ENCODE assay signal across 16 cellular contexts in genomic region chr6:145042559-145042958, GRCh38.
DNase-seq lines count a peak whose midpoint lies in the region; ATAC-seq and TF ChIP-seq lines count a peak whose summit lies in the region.
"Had no signal": no experiment of that assay in that cellular context is flagged by ENCODE, and none has a peak within 500 bp of the region (broad histone marks: within the 10 kb centered on the region; RNA-seq: fewer than 3 reads in every experiment).

No MANE protein-coding gene starts in this region.

- H3K4me3 Mint-ChIP-seq in chondrocyte (ENCODE audit: unreplicated experiment): no peak overlapping the region
- H3K4me3 Mint-ChIP-seq: activated naive CD8-positive, alpha-beta T cell treated with anti-CD3 and anti-CD28 coated beads, Interleukin-2, amount 50 U/mL, for 24 hours; mesothelial cell of epicardium had no signal

- H3K27me3 Mint-ChIP-seq in chondrocyte (ENCODE audit: low read depth): no peaks in the 10 kb centered on the region

- no peaks in the 10 kb centered on the region for H3K36me3 ChIP-seq in cardiac muscle cell
- H3K36me3 ChIP-seq: thyroid gland had no signal

- H3K27me3 ChIP-seq in cardiac muscle cell: no peaks in the 10 kb centered on the region
- H3K27me3 ChIP-seq: thyroid gland had no signal

- peak; percentile 3 for TF ChIP-seq CTCF in cardiac muscle cell (IDR thresholded peaks at IDR 0.05; ENCODE audit: low read depth, low read length)
- TF ChIP-seq CTCF in chondrocyte (IDR thresholded peaks at IDR 0.05): peak; percentile 28

- no peak overlapping the region for H3K4me3 ChIP-seq in cardiac muscle cell
- H3K4me3 ChIP-seq: thyroid gland had no signal

- ATAC-seq in Right ventricle myocardium inferior: no peak
- ATAC-seq in activated naive CD4-positive, alpha-beta T cell treated with anti-CD3 and anti-CD28 coated beads, Interleukin-2, amount 50 U/mL, for 72 hours: no peak
- no peak for ATAC-seq in HG02642 (IDR thresholded peaks at IDR 0.05; ENCODE audit: poor library complexity, unreplicated experiment)
- ATAC-seq: activated naive CD8-positive, alpha-beta T cell treated with anti-CD3 and anti-CD28 coated beads, Interleukin-2, amount 50 U/mL, for 24 hours had no signal

- no peak overlapping the region for H3K27ac Mint-ChIP-seq in chondrocyte (ENCODE audit: unreplicated experiment)
- H3K27ac Mint-ChIP-seq in activated naive CD4-positive, alpha-beta T cell treated with anti-CD3 and anti-CD28 coated beads, Interleukin-2, amount 50 U/mL, for 72 hours: no peak overlapping the region
- H3K27ac Mint-ChIP-seq: activated naive CD8-positive, alpha-beta T cell treated with anti-CD3 and anti-CD28 coated beads, Interleukin-2, amount 50 U/mL, for 24 hours; mesothelial cell of epicardium had no signal

- no peak overlapping the region for H3K27ac ChIP-seq in cardiac muscle cell
- H3K27ac ChIP-seq: thyroid gland had no signal

- H3K4me1 ChIP-seq in cardiac muscle cell (ENCODE audit: low read depth): peaks cover 33% of the 10 kb centered on the region
- H3K4me1 ChIP-seq: thyroid gland had no signal

- H3K36me3 Mint-ChIP-seq in chondrocyte (ENCODE audit: low read depth): no peaks in the 10 kb centered on the region
- no peaks in the 10 kb centered on the region for H3K36me3 Mint-ChIP-seq in activated naive CD4-positive, alpha-beta T cell treated with anti-CD3 and anti-CD28 coated beads, Interleukin-2, amount 50 U/mL, for 72 hours
- H3K36me3 Mint-ChIP-seq: mesothelial cell of epicardium had no signal

- no peaks in the 10 kb centered on the region for H3K9me3 ChIP-seq in cardiac muscle cell (ENCODE audit: low read depth)
- H3K9me3 ChIP-seq: thyroid gland had no signal

- H3K9me3 Mint-ChIP-seq in chondrocyte (ENCODE audit: low read depth): peaks cover 3% of the 10 kb centered on the region
- no peaks in the 10 kb centered on the region for H3K9me3 Mint-ChIP-seq in activated naive CD4-positive, alpha-beta T cell treated with anti-CD3 and anti-CD28 coated beads, Interleukin-2, amount 50 U/mL, for 72 hours
- H3K9me3 Mint-ChIP-seq: activated naive CD8-positive, alpha-beta T cell treated with anti-CD3 and anti-CD28 coated beads, Interleukin-2, amount 50 U/mL, for 24 hours had no signal

- no peak for DNase-seq in cardiac muscle cell (ENCODE audit: low read depth in 1 of 2, low spot score in 1 of 2)
- no peak for DNase-seq in Right ventricle myocardium inferior (ENCODE audit: missing footprints)
- DNase-seq in NAMALWA (ENCODE audit: low spot score): peak; percentile 34
- no peak for DNase-seq in chondrocyte (ENCODE audit: low spot score)
- no peak for DNase-seq in kidney glomerular epithelial cell (lab: John Stamatoyannopoulos, UW)
- DNase-seq in activated naive CD4-positive, alpha-beta T cell treated with anti-CD3 and anti-CD28 coated beads, Interleukin-2, amount 50 U/mL, for 72 hours (ENCODE audit: low spot score in 2 of 2): no peak
- no peak for DNase-seq in islet precursor cell
- DNase-seq: activated CD4-positive, alpha-beta T cell treated with anti-CD3 and anti-CD28 coated beads, Interleukin-2, amount 50 U/mL, for 1 hour; activated naive CD8-positive, alpha-beta T cell treated with anti-CD3 and anti-CD28 coated beads, Interleukin-2, amount 50 U/mL, for 24 hours; activated T-cell treated with anti-CD3 and anti-CD28 coated beads, Interleukin-2, amount 50 U/mL, for 48 hours; cerebellar nuclear complex; NCI-H1930; stimulated activated CD4-positive, alpha-beta T cell treated with anti-CD3 and anti-CD28 coated beads, Interleukin-4, amount 100 ng/mL, for 4 hours; thyroid gland had no signal

- intact Hi-C loops in Right ventricle myocardium inferior (cut with DNase I): no loop called here

- peaks cover 7% of the 10 kb centered on the region for H3K4me1 Mint-ChIP-seq in chondrocyte (ENCODE audit: low read depth)
- H3K4me1 Mint-ChIP-seq: activated naive CD8-positive, alpha-beta T cell treated with anti-CD3 and anti-CD28 coated beads, Interleukin-2, amount 50 U/mL, for 24 hours had no signal
